Comparison of ENCODE assay signal across 8 cellular contexts in the genomic region with DNA sequence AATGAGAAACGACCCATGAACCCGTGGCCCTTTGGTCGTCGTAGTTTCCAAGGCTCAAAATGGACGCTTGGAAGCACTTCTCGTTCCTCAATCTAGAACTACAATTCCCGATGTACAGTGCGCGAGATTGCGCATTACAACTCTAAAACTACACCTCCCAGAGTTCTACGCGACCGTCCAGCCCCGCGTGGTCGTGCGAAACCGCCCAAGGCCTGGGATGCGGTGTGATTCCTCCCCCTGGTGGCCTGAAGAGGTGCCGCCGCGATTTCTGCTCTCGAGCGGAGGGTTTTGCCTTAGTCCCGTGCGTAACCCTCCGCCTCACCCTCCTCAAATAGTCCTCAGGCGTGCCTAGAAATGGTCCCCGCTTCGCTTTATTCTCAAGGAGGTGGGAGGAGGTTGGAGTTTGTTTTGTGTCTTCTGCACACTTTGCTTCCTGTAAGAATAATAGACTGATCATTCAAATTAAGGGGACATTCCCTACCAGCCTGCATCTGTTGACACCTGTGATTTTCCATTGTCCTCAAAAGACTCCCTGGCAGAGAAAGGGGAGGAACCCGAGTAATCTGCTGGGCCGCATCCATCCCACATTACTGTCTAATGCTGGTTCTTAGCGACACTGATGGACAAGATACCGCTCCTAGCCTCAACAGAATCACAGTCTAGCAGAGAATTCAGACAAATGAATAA. TPM values are rescaled to one million over a fixed set of nuclear protein-coding genes. Genes with fewer than 3 reads are reported as not detected.
DNase-seq lines count a peak whose midpoint lies in the region; ATAC-seq and TF ChIP-seq lines count a peak whose summit lies in the region.

No MANE protein-coding gene starts in this region.

- peak overlapping the region in 2 of 4 donors; percentile 32 to 69 for H3K4me3 ChIP-seq in adrenal gland
- H3K4me3 ChIP-seq in heart right ventricle, result peak overlapping the region; percentile 34 to 88 (median 65)
- peak overlapping the region; percentile 76 for H3K4me3 ChIP-seq in upper lobe of right lung

- H3K27me3 ChIP-seq in adrenal gland (no peaks in the 10 kb centered on the region), heart right ventricle (no peaks in the 10 kb centered on the region), upper lobe of right lung (no peaks in the 10 kb centered on the region)

- DNase-seq in NCI-H1417 (lab: John Stamatoyannopoulos, UW), result peak; percentile 97 to 100 (median 99)
- DNase-seq in SW 1271 (lab: John Stamatoyannopoulos, UW), result peak; percentile 91 to 98
- peak; percentile 96 to 99 (median 98) for DNase-seq in adrenal gland
- peak; percentile 96 to 99 for DNase-seq in heart right ventricle
- DNase-seq in posterior cingulate gyrus, result peak; percentile 94 to 99 (median 95)
- DNase-seq in upper lobe of right lung, result peak; percentile 97

- 1 to 3% (median 1%) methylated on average over 18 to 34 of the region's 34 CpGs for WGBS in adrenal gland, 4 donors
- 1 to 2% methylated on average over 34 of the region's 34 CpGs for WGBS in heart right ventricle, 2 donors

- H3K4me1 ChIP-seq in adrenal gland (replicated peaks in 1 of 2) (peaks cover 11 to 19% of the 10 kb centered on the region in 2 donors), heart right ventricle (peaks cover 4 to 30% (median 18%) of the 10 kb centered on the region in 9 donors), upper lobe of right lung (peaks cover 16% of the 10 kb centered on the region)

- TF ChIP-seq CTCF in GM12872 (IDR thresholded peaks at IDR 0.05; ENCODE audit: insufficient read depth, low read depth, low read length) (peak; percentile 97), adrenal gland (IDR thresholded peaks at IDR 0.05) (peak; percentile 87 to 100 (median 100)), heart right ventricle (IDR thresholded peaks at IDR 0.05) (peak; percentile 93 to 99 (median 98)), upper lobe of right lung (IDR thresholded peaks at IDR 0.05) (peak; percentile 95)

- peak overlapping the region; percentile 80 to 94 (median 90) for H3K27ac ChIP-seq in adrenal gland
- peak overlapping the region in 9 of 10 donors; percentile 72 to 89 (median 87) for H3K27ac ChIP-seq in heart right ventricle
- peak overlapping the region; percentile 92 for H3K27ac ChIP-seq in upper lobe of right lung

- H3K9me3 ChIP-seq in adrenal gland (replicated peaks in 1 of 3) (no peaks in the 10 kb centered on the region), heart right ventricle (no peaks in the 10 kb centered on the region), upper lobe of right lung (no peaks in the 10 kb centered on the region)

- peak; percentile 97 for ATAC-seq in HG02763 (IDR thresholded peaks at IDR 0.05; ENCODE audit: unreplicated experiment)
- peak; percentile 99 to 100 (median 100) for ATAC-seq in heart right ventricle
- ATAC-seq in upper lobe of right lung, result peak; percentile 99

- intact Hi-C loops in adrenal gland (cut with DNase I) (loop anchor here (2.0 to 10.0 kb wide), 3 partner anchors 101 to 173 kb away; no protein-coding TSS in a partner anchor), heart right ventricle (cut with DNase I) (loop anchor here (1.0 to 5.0 kb wide), 6 partner anchors 93 to 177 kb away; no protein-coding TSS in a partner anchor), posterior cingulate gyrus (cut with DNase I) (loop anchor here (1.0 to 2.0 kb wide), 2 partner anchors 93 to 103 kb away; no protein-coding TSS in a partner anchor), upper lobe of right lung (cut with DNase I) (loop anchor here (5.0 kb wide), 1 partner anchor 101 kb away; no protein-coding TSS in a partner anchor)

- H3K36me3 ChIP-seq in adrenal gland (replicated peaks in 1 of 2) (no peaks in the 10 kb centered on the region), heart right ventricle (no peaks in the 10 kb centered on the region), upper lobe of right lung (no peaks in the 10 kb centered on the region)

- TF ChIP-seq POLR2A in adrenal gland (IDR thresholded peaks at IDR 0.05), result no peak

RNA-seq across cellular contexts. Expression of a gene that starts 0.4 kb away (rescaled TPM):
- 10 to 100 TPM in 7 of 8 donors, 1 to 10 TPM in 1; 6.6 to 18.3 (median 14.7) TPM for total RNA-seq in adrenal gland
- polyA plus RNA-seq in adrenal gland, result 10 to 100 TPM in 1 of 3 donors, 1 to 10 TPM in 2; 8.3 to 12.3 (median 8.4) TPM
- 10 to 100 TPM in 6 of 10 donors, 1 to 10 TPM in 4; 7.5 to 19.3 (median 12.4) TPM for total RNA-seq in heart right ventricle
- 1 to 10 TPM; 3.4 to 7.1 TPM for polyA plus RNA-seq in heart right ventricle
- 22.6 TPM for total RNA-seq in upper lobe of right lung

RNA-seq across cellular contexts. Expression of a gene that starts 23.4 kb away (rescaled TPM):
- total RNA-seq in adrenal gland (1 to 10 TPM in 7 of 8 donors, under 1 TPM in 1; 0.56 to 6.5 (median 2.1) TPM), heart right ventricle (10 to 100 TPM in 5 of 10 donors, 1 to 10 TPM in 5; 1.1 to 17.0 (median 9.1) TPM), upper lobe of right lung (0.49 TPM)
- polyA plus RNA-seq in adrenal gland (1 to 10 TPM in 2 of 3 donors, under 1 TPM in 1; 0.31 to 4.2 (median 1.1) TPM), heart right ventricle (1 to 10 TPM in 1 of 2 donors, under 1 TPM in 1; 0.91 to 5.3 TPM)

RNA-seq across cellular contexts. Expression of a gene that starts 47.7 kb away (rescaled TPM):
- 1 to 10 TPM in 5 of 8 donors, under 1 TPM in 3; 0.28 to 4.8 (median 1.4) TPM for total RNA-seq in adrenal gland
- under 1 TPM; 0.15 to 0.32 (median 0.27) TPM for polyA plus RNA-seq in adrenal gland
- total RNA-seq in heart right ventricle, result 10 to 100 TPM in 3 of 10 donors, 1 to 10 TPM in 7; 2.6 to 14.4 (median 8.9) TPM
- polyA plus RNA-seq in heart right ventricle, result 1 to 10 TPM in 1 of 2 donors, under 1 TPM in 1; 0.97 to 3.6 TPM
- not detected for total RNA-seq in upper lobe of right lung
